In the genomic region with DNA sequence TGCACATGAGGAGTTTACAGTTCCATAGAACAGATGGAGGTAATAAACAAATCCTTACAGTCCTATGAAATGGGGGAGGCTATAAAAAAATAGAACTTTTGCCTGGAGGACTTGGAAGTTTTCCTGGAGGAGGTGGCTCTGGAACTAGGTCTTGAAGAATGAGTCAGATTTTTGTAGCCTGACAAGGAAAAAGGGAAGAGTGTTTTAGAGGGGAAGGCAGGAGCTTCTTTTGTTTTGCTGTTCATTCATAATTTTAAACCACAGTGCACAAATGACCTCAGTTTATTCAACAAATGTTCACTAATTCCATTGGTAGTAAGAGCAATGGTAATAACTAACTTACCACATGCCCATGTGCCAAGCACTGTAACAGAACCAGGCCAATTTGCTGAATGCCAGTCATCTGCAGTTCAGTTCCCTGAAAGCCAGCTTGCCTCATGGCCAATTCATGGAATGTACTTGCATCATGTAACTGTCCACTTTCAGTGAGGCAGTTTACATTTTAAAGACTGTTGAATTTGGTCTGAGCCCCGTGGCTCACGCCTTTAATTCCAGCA, we compare ENCODE assay signal across 11 cellular contexts. TPM values are rescaled to one million over a fixed set of nuclear protein-coding genes. Genes with fewer than 3 reads are reported as not detected.
DNase-seq lines count a peak whose midpoint lies in the region; ATAC-seq and TF ChIP-seq lines count a peak whose summit lies in the region.
"Had no signal": no experiment of that assay in that cellular context is flagged by ENCODE, and none has a peak within 500 bp of the region (broad histone marks: within the 10 kb centered on the region; RNA-seq: fewer than 3 reads in every experiment).

No MANE protein-coding gene starts in this region.

- H3K27me3 ChIP-seq in mucosa of rectum (ENCODE audit: control insufficient read depth in 2 of 2, insufficient read depth in 2 of 2, low read length in 2 of 2) = no peaks in the 10 kb centered on the region

- H3K9me3 ChIP-seq in mucosa of rectum (ENCODE audit: control insufficient read depth in 2 of 2, low read length in 2 of 2) = no peaks in the 10 kb centered on the region

- H3K4me1 ChIP-seq in mucosa of rectum (ENCODE audit: control insufficient read depth in 2 of 2, insufficient read depth in 2 of 2, low read length in 2 of 2) = peaks cover 4 to 19% of the 10 kb centered on the region in 2 donors

- H3K27ac ChIP-seq in mucosa of rectum (ENCODE audit: low read depth in 2 of 2, low read length in 2 of 2) (peak overlapping the region; percentile 75 to 87), substantia nigra (ENCODE audit: low read depth, low read length, poor library complexity, severe bottlenecking) (no peak overlapping the region)

- no peak for ATAC-seq in left ventricle myocardium superior
- ATAC-seq in HG02678 (IDR thresholded peaks at IDR 0.05; ENCODE audit: unreplicated experiment) = no peak

- intact Hi-C loops in left ventricle myocardium superior (cut with micrococcal nuclease) = no loop called here

- no peaks in the 10 kb centered on the region for H3K36me3 ChIP-seq in mucosa of rectum (ENCODE audit: control insufficient read depth in 2 of 2, insufficient read depth in 2 of 2, low read length in 2 of 2)

- H3K9ac ChIP-seq in mucosa of rectum (ENCODE audit: low read depth in 1 of 2, low read length in 2 of 2) = no peak overlapping the region

- H3K4me3 ChIP-seq in AG10803 (ENCODE audit: low read length) (no peak overlapping the region), epithelial cell of proximal tubule (ENCODE audit: low read depth, low read length) (no peak overlapping the region), mucosa of rectum (ENCODE audit: low read length in 2 of 2) (no peak overlapping the region)

- no peak for TF ChIP-seq CTCF in AG10803 (conservative IDR thresholded peaks at IDR 0.05; ENCODE audit: low read length)
- no peak for TF ChIP-seq CTCF in epithelial cell of proximal tubule (conservative IDR thresholded peaks at IDR 0.05; ENCODE audit: low read depth, low read length)

- DNase-seq in AG10803 (ENCODE audit: low read depth) (peak; percentile 96), epithelial cell of proximal tubule (ENCODE audit: low read depth) (peak; percentile 92), substantia nigra (lab: John Stamatoyannopoulos, UW) (no peak), left ventricle myocardium superior (no peak), NCI-H345 treated with DMSO at 0.1 percent for 48 hours (lab: John Stamatoyannopoulos, UW; ENCODE audit: unreplicated experiment) (no peak)
- DNase-seq: Calu3, NCI-H187 had no signal

TF ChIP-seq in PFSK-1, 5 proteins besides CTCF, POLR2A, EP300 and RAD21:
- TF ChIP-seq TAF1 (IDR thresholded peaks at IDR 0.05; ENCODE audit: borderline replicate concordance, insufficient read depth, low read length) = no peak
- TF ChIP-seq, protein P1, sequence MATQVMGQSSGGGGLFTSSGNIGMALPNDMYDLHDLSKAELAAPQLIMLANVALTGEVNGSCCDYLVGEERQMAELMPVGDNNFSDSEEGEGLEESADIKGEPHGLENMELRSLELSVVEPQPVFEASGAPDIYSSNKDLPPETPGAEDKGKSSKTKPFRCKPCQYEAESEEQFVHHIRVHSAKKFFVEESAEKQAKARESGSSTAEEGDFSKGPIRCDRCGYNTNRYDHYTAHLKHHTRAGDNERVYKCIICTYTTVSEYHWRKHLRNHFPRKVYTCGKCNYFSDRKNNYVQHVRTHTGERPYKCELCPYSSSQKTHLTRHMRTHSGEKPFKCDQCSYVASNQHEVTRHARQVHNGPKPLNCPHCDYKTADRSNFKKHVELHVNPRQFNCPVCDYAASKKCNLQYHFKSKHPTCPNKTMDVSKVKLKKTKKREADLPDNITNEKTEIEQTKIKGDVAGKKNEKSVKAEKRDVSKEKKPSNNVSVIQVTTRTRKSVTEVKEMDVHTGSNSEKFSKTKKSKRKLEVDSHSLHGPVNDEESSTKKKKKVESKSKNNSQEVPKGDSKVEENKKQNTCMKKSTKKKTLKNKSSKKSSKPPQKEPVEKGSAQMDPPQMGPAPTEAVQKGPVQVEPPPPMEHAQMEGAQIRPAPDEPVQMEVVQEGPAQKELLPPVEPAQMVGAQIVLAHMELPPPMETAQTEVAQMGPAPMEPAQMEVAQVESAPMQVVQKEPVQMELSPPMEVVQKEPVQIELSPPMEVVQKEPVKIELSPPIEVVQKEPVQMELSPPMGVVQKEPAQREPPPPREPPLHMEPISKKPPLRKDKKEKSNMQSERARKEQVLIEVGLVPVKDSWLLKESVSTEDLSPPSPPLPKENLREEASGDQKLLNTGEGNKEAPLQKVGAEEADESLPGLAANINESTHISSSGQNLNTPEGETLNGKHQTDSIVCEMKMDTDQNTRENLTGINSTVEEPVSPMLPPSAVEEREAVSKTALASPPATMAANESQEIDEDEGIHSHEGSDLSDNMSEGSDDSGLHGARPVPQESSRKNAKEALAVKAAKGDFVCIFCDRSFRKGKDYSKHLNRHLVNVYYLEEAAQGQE (IDR thresholded peaks at IDR 0.05; ENCODE audit: insufficient read depth in 1 of 2, low read depth in 2 of 2, low read length in 2 of 2) = no peak
- peak; percentile 42; the same call in 1 of the 2 replicates for TF ChIP-seq POLR2AphosphoS5 (IDR thresholded peaks at IDR 0.05; ENCODE audit: low read depth, low read length)

RNA-seq across cellular contexts. Expression of gene DIO1, which starts 2.8 kb away (rescaled TPM):
- 0.18 TPM for polyA plus RNA-seq in PFSK-1 (2012; ENCODE audit: insufficient read length, low read depth)
- not detected in 2 replicates for total RNA-seq in epithelial cell of proximal tubule
- not detected for total RNA-seq in left ventricle myocardium superior
- total RNA-seq: Calu3, endothelial cell of umbilical vein had no signal
- polyA plus RNA-seq: endothelial cell of umbilical vein had no signal

RNA-seq across cellular contexts. Expression of gene YIPF1, which starts 7.2 kb away (rescaled TPM):
- 17.8 TPM for polyA plus RNA-seq in PFSK-1 (2012; ENCODE audit: insufficient read length, low read depth)
- total RNA-seq in epithelial cell of proximal tubule (27.6 and 32.4 TPM in 2 replicates), left ventricle myocardium superior (12.5 TPM)

RNA-seq across cellular contexts. Expression of gene IFT25, which starts 48.7 kb away (rescaled TPM):
- 21.3 TPM for polyA plus RNA-seq in PFSK-1 (2012; ENCODE audit: insufficient read length, low read depth)
- total RNA-seq in epithelial cell of proximal tubule (31.5 and 37.9 TPM in 2 replicates), left ventricle myocardium superior (8.8 TPM)

RNA-seq across cellular contexts. Expression of gene LRRC42, which starts 49.4 kb away (rescaled TPM):
- polyA plus RNA-seq in PFSK-1 (2012; ENCODE audit: insufficient read length, low read depth) = 32.2 TPM
- total RNA-seq in epithelial cell of proximal tubule (46.7 and 48.0 TPM in 2 replicates), left ventricle myocardium superior (13.2 TPM)

RNA-seq across cellular contexts. Expression of gene NDC1, which starts 58.7 kb away (rescaled TPM):
- polyA plus RNA-seq in PFSK-1 (2012; ENCODE audit: insufficient read length, low read depth) = 14.0 TPM
- total RNA-seq in epithelial cell of proximal tubule (40.9 and 63.7 TPM in 2 replicates), left ventricle myocardium superior (6.7 TPM)

Comparison
In these comparisons a context has a peak if more than half of its experiments do, and no peak if none do; other contexts are left out.
1. DNase-seq: peak in AG10803 (single experiment) and epithelial cell of proximal tubule (single experiment); none in substantia nigra (0 of 49), left ventricle myocardium superior (single experiment) and NCI-H345 treated with DMSO at 0.1 percent for 48 hours (single experiment).